1 cellular context compared by ENCODE assay signal in the genomic region with DNA sequence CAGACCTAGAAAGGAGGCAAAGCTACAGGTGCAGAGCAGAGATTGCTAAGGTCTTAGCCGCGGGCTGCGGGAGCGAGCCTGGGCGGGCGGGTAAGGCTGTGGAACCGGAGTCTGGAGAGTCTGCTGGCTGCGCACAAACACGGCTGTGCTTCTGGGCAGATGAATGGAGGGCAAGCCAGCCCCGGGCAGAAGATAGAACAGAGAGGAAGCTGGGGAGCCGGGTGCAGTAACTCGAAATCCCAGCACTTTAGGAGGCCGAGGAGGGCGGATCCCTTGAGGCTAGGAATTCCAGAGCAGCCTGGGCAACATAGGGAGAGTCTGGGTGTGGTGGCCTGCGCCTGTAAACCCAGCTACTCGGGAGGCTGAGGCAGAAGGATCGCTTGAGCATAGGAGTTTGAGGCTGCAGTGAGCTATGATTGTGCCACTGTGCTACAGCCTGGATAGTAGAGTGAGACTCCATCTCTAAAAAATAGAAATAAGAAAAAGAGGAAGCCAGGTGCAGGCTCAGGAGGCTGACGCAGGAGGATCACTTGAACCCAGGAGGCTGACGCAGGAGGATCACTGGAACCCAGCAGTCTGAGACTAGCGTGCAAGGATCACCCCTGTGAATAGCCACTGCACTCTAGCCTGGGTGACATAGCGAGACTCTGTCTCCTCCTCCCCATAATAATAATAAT.
TF ChIP-seq lines count a peak whose summit lies in the region.

No MANE protein-coding gene starts in this region.

TF ChIP-seq in HepG2, 621 proteins besides CTCF, POLR2A, EP300 and RAD21:
- peak; percentile 17 for TF ChIP-seq ZNF883 (CRISPR knock-in tag; IDR thresholded peaks at IDR 0.05; ENCODE audit: not compliant biosample characterization)
- TF ChIP-seq, protein P1, sequence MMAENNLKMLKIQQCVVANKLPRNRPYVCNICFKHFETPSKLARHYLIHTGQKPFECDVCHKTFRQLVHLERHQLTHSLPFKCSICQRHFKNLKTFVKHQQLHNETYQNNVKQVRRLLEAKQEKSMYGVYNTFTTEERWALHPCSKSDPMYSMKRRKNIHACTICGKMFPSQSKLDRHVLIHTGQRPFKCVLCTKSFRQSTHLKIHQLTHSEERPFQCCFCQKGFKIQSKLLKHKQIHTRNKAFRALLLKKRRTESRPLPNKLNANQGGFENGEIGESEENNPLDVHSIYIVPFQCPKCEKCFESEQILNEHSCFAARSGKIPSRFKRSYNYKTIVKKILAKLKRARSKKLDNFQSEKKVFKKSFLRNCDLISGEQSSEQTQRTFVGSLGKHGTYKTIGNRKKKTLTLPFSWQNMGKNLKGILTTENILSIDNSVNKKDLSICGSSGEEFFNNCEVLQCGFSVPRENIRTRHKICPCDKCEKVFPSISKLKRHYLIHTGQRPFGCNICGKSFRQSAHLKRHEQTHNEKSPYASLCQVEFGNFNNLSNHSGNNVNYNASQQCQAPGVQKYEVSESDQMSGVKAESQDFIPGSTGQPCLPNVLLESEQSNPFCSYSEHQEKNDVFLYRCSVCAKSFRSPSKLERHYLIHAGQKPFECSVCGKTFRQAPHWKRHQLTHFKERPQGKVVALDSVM (CRISPR knock-in tag; IDR thresholded peaks at IDR 0.05): peak; percentile 43; the same call in 1 of the 2 replicates
- TF ChIP-seq ARNT2 (CRISPR knock-in tag; IDR thresholded peaks at IDR 0.05; ENCODE audit: low read depth): no peak
TF ChIP-seq in HepG2: peak in this region for 2.
